18 cellular contexts compared by ENCODE assay signal in genomic region chr5:147095740-147096139, GRCh38.
"Had no signal": no experiment of that assay in that cellular context is flagged by ENCODE, and none has a peak within 500 bp of the region (broad histone marks: within the 10 kb centered on the region; RNA-seq: fewer than 3 reads in every experiment).

No MANE protein-coding gene starts in this region.

- H3K27ac ChIP-seq: colonic mucosa, esophagus muscularis mucosa, gastrocnemius medialis, heart right ventricle, left lung, lower lobe of right lung had no signal

- ATAC-seq: effector memory CD8-positive, alpha-beta T cell; gastrocnemius medialis; heart right ventricle; left cardiac atrium; left lung; left ventricle myocardium superior; lower lobe of right lung; mucosa of descending colon had no signal

- H3K4me1 ChIP-seq: colonic mucosa, gastrocnemius medialis, left lung, lower lobe of right lung had no signal

- H3K36me3 ChIP-seq: colonic mucosa, esophagus muscularis mucosa, gastrocnemius medialis, heart right ventricle, left lung, lower lobe of right lung had no signal

- DNase-seq: colonic mucosa; cortex of kidney; effector CD8-positive, alpha-beta T cell; effector memory CD8-positive, alpha-beta T cell; foreskin fibroblast; foreskin melanocyte; gastrocnemius medialis; glutamatergic neuron; head of caudate nucleus; heart right ventricle; hippocampal formation; left cardiac atrium; left lung; left ventricle myocardium superior; lower lobe of right lung; mucosa of descending colon; naive B cell had no signal

- H3K4me3 ChIP-seq: colonic mucosa, esophagus muscularis mucosa, gastrocnemius medialis, heart right ventricle, left lung, lower lobe of right lung, mucosa of descending colon had no signal

- H3K27me3 ChIP-seq: colonic mucosa, esophagus muscularis mucosa had no signal
